Comparison of ENCODE assay signal across 31 cellular contexts in genomic region chr10:15896654-15897053, GRCh38.
"Had no signal": no experiment of that assay in that cellular context is flagged by ENCODE, and none has a peak within 500 bp of the region (broad histone marks: within the 10 kb centered on the region; RNA-seq: fewer than 3 reads in every experiment).

No MANE protein-coding gene starts in this region.

- ATAC-seq: activated CD4-positive, alpha-beta T cell treated with anti-CD3 and anti-CD28 coated beads for 36 hours; activated CD8-positive, alpha-beta T cell treated with anti-CD3 and anti-CD28 coated beads for 36 hours; activated T-cell treated with anti-CD3 and anti-CD28 coated beads, Interleukin-2, amount 50 U/mL, for 4 hours; activated T-helper 17 cell treated with anti-CD3 and anti-CD28 coated beads, Interleukin-2, amount 50 U/mL, for 72 hours; body of pancreas; effector memory CD8-positive, alpha-beta T cell; gastrocnemius medialis; heart left ventricle; T-helper 17 cell had no signal

- H3K9me3 ChIP-seq: body of pancreas, colonic mucosa, esophagus muscularis mucosa, gastrocnemius medialis, heart left ventricle had no signal

- H3K4me1 ChIP-seq: body of pancreas, colonic mucosa, esophagus muscularis mucosa, foreskin keratinocyte, gastrocnemius medialis, heart left ventricle had no signal

- DNase-seq: activated CD4-positive, alpha-beta T cell treated with anti-CD3 and anti-CD28 coated beads for 36 hours; activated CD4-positive, alpha-beta T cell treated with anti-CD3 and anti-CD28 coated beads, Interleukin-2, amount 50 U/mL, for 1 hour; activated CD4-positive, alpha-beta T cell treated with anti-CD3 and anti-CD28 coated beads, Interleukin-2, amount 50 U/mL, for 48 hours; activated CD4-positive, CD25-positive, alpha-beta regulatory T cell; activated CD4-positive, CD25-positive, alpha-beta regulatory T cell treated with anti-CD3 and anti-CD28 coated beads, Interleukin-2, amount 50 U/mL, for 72 hours; activated CD8-positive, alpha-beta memory T cell treated with anti-CD3 and anti-CD28 coated beads for 24 hours; activated CD8-positive, alpha-beta T cell treated with anti-CD3 and anti-CD28 coated beads for 36 hours; activated effector memory CD4-positive, alpha-beta T cell treated with Interleukin-2 at 50 U/mL for 16 hours; activated gamma-delta T cell treated with Interleukin-2 at 50 U/mL for 16 hours; activated naive CD4-positive, alpha-beta T cell treated with anti-CD3 and anti-CD28 coated beads, Interleukin-2, amount 50 U/mL, for 16 hours; activated naive CD4-positive, alpha-beta T cell treated with Interleukin-2 at 50 U/mL for 16 hours; activated T-cell treated with anti-CD3 and anti-CD28 coated beads, Interleukin-2, amount 50 U/mL, for 4 hours; amygdala; aorta; body of pancreas; central memory CD4-positive, alpha-beta T cell; cerebellar nuclear complex; colonic mucosa; effector CD4-positive, alpha-beta T cell; effector memory CD8-positive, alpha-beta T cell; erythroblast; gastrocnemius medialis; glutamatergic neuron; heart left ventricle; T-helper 1 cell; T-helper 17 cell; T1000; WERI-Rb-1 had no signal

- H3K4me3 ChIP-seq: body of pancreas, colonic mucosa, esophagus muscularis mucosa, gastrocnemius medialis, heart left ventricle had no signal

- H3K36me3 ChIP-seq: colonic mucosa, esophagus muscularis mucosa, gastrocnemius medialis, heart left ventricle, WERI-Rb-1 had no signal

- H3K27me3 ChIP-seq: body of pancreas, colonic mucosa, foreskin keratinocyte had no signal

- H3K27ac ChIP-seq: body of pancreas, colonic mucosa, esophagus muscularis mucosa, foreskin keratinocyte, gastrocnemius medialis, heart left ventricle, WERI-Rb-1 had no signal
